ENCODE assay signal across 1 cellular context in genomic region chr2:178112202-178113152, GRCh38.
TF ChIP-seq lines count a peak whose summit lies in the region.

TSS of gene RBM45 (plus strand) at chr2:178112437. CDS start at chr2:178112547, 110 bp downstream.

TF ChIP-seq in GM12878, 131 proteins besides CTCF, POLR2A, EP300 and RAD21 (continued from another document and continues in another):
- no peak for TF ChIP-seq CUX1 (IDR thresholded peaks at IDR 0.05; ENCODE audit: insufficient replicate concordance, low read depth, low read length)
- peak; percentile 91 for TF ChIP-seq ELK1 (IDR thresholded peaks at IDR 0.05; ENCODE audit: low read depth, low read length)
- no peak for TF ChIP-seq MTA3 (IDR thresholded peaks at IDR 0.05; ENCODE audit: borderline replicate concordance, low read length)
- TF ChIP-seq HCFC1 (IDR thresholded peaks at IDR 0.05; ENCODE audit: low read length), result peak; percentile 68
- TF ChIP-seq BRCA1 (IDR thresholded peaks at IDR 0.05; ENCODE audit: low read depth, low read length), result 0 out of 2 replicates have a peak, but pooled peaks have one; percentile 30
- no peak for TF ChIP-seq HDGF (IDR thresholded peaks at IDR 0.05)
- TF ChIP-seq BCLAF1 (IDR thresholded peaks at IDR 0.05), result no peak
- 0 out of 2 replicates have a peak, but pooled peaks have one; percentile 25 for TF ChIP-seq CBFB (IDR thresholded peaks at IDR 0.05; ENCODE audit: low read depth)
- peak; percentile 91; the same call in 1 of the 2 replicates for TF ChIP-seq RCOR1 (conservative IDR thresholded peaks at IDR 0.05; ENCODE audit: low read depth, low read length)
- no peak for TF ChIP-seq MEF2A (IDR thresholded peaks at IDR 0.05; ENCODE audit: insufficient read depth, low read depth, low read length)
- peak; percentile 89 for TF ChIP-seq NKRF (conservative IDR thresholded peaks at IDR 0.05)
- TF ChIP-seq NRF1 (conservative IDR thresholded peaks at IDR 0.05; ENCODE audit: low read depth, low read length), result 0 out of 2 replicates have a peak, but pooled peaks have one; percentile 18
- no peak for TF ChIP-seq SUPT20H (IDR thresholded peaks at IDR 0.05; ENCODE audit: borderline replicate concordance, control insufficient read depth, low read depth, low read length)
- 0 out of 4 replicates have a peak, but pooled peaks of 1 of the 2 experiments have one; percentile 34 for TF ChIP-seq SRF (IDR thresholded peaks at IDR 0.05; ENCODE audit: low read depth in 2 of 2, low read length in 2 of 2)
- peak; percentile 34 for TF ChIP-seq SKIL (IDR thresholded peaks at IDR 0.05; ENCODE audit: low read depth, poor library complexity, severe bottlenecking)
- 0 out of 2 replicates have a peak, but pooled peaks have one; percentile 22 for TF ChIP-seq SREBF1 (IDR thresholded peaks at IDR 0.05; ENCODE audit: low read length)
- TF ChIP-seq ESRRA (IDR thresholded peaks at IDR 0.05; ENCODE audit: low read length), result peak; percentile 65; the same call in 1 of the 2 replicates
- TF ChIP-seq POLR2AphosphoS5 (IDR thresholded peaks at IDR 0.05; ENCODE audit: low read length), result peak; percentile 92
- no peak for TF ChIP-seq STAT3 (IDR thresholded peaks at IDR 0.05; ENCODE audit: low read depth, low read length)
- TF ChIP-seq HDAC2 (IDR thresholded peaks at IDR 0.05), result no peak
- TF ChIP-seq ZNF24 (IDR thresholded peaks at IDR 0.05), result 0 out of 2 replicates have a peak, but pooled peaks have one; percentile 28
- TF ChIP-seq DPF2 (IDR thresholded peaks at IDR 0.05), result 0 out of 2 replicates have a peak, but pooled peaks have one; percentile 44
- peak in 1 of 2 experiments; percentile 58; a peak in 1 of 4 replicates for TF ChIP-seq CEBPB (IDR thresholded peaks at IDR 0.05; ENCODE audit: borderline replicate concordance in 1 of 2, low read depth in 2 of 2, low read length in 2 of 2)
- TF ChIP-seq GABPA (IDR thresholded peaks at IDR 0.05; ENCODE audit: low read depth), result peak; percentile 85
- TF ChIP-seq TCF12 (IDR thresholded peaks at IDR 0.05; ENCODE audit: low read depth, low read length), result 0 out of 2 replicates have a peak, but pooled peaks have one; percentile 25
- 0 out of 2 replicates have a peak, but pooled peaks have one; percentile 67 for TF ChIP-seq TARDBP (IDR thresholded peaks at IDR 0.05; ENCODE audit: borderline replicate concordance)
- TF ChIP-seq MEF2B (IDR thresholded peaks at IDR 0.05; ENCODE audit: partially characterized antibody, poor library complexity, severe bottlenecking), result peak; percentile 25
- TF ChIP-seq CREB1 (IDR thresholded peaks at IDR 0.05; ENCODE audit: low read depth), result 0 out of 2 replicates have a peak, but pooled peaks have one; percentile 36
- TF ChIP-seq BACH1 (IDR thresholded peaks at IDR 0.05; ENCODE audit: borderline replicate concordance), result peak; percentile 34; the same call in 1 of the 2 replicates
- peak; percentile 95 for TF ChIP-seq SMARCA5 (IDR thresholded peaks at IDR 0.05)
- peak in 1 of 2 experiments; percentile 68; a peak in 1 of 3 replicates for TF ChIP-seq EGR1 (IDR thresholded peaks at IDR 0.05; ENCODE audit: borderline replicate concordance in 1 of 2, low read depth in 2 of 2, low read length in 2 of 2)
- TF ChIP-seq WRNIP1 (IDR thresholded peaks at IDR 0.05; ENCODE audit: borderline replicate concordance, low read depth, low read length), result peak; percentile 92; the same call in 1 of the 2 replicates
- TF ChIP-seq SREBF2 (IDR thresholded peaks at IDR 0.05; ENCODE audit: low read length), result 0 out of 2 replicates have a peak, but pooled peaks have one; percentile 24
- no peak; the same call in 1 of the 2 replicates for TF ChIP-seq RB1 (IDR thresholded peaks at IDR 0.05; ENCODE audit: borderline replicate concordance)
- no peak for TF ChIP-seq USF2 (IDR thresholded peaks at IDR 0.05; ENCODE audit: borderline replicate concordance, low read depth, low read length)
- TF ChIP-seq GATAD2B (conservative IDR thresholded peaks at IDR 0.05; ENCODE audit: low read depth), result peak; percentile 63; the same call in 1 of the 2 replicates
- TF ChIP-seq IRF4 (IDR thresholded peaks at IDR 0.05; ENCODE audit: low read depth, low read length), result 0 out of 2 replicates have a peak, but pooled peaks have one; percentile 41
- peak; percentile 33 to 53; a peak in 3 of 4 replicates for TF ChIP-seq IKZF2 (IDR thresholded peaks at IDR 0.05)
- TF ChIP-seq KAT2A (conservative IDR thresholded peaks at IDR 0.05; ENCODE audit: control insufficient read depth, low read depth, low read length), result no peak
- TF ChIP-seq YY1 (IDR thresholded peaks at IDR 0.05; ENCODE audit: low read depth, low read length), result peak; percentile 86
- TF ChIP-seq CREM (IDR thresholded peaks at IDR 0.05; ENCODE audit: low read depth), result peak; percentile 77
- peak; percentile 21; the same call in 1 of the 2 replicates for TF ChIP-seq EED (IDR thresholded peaks at IDR 0.05; ENCODE audit: low read depth)
- TF ChIP-seq SMAD5 (IDR thresholded peaks at IDR 0.05; ENCODE audit: low read depth), result peak; percentile 54; the same call in 1 of the 2 replicates
- TF ChIP-seq NBN (IDR thresholded peaks at IDR 0.05), result peak; percentile 69; the same call in 1 of the 2 replicates
- TF ChIP-seq ZBTB4 (CRISPR knock-in tag; IDR thresholded peaks at IDR 0.05), result no peak
- no peak for TF ChIP-seq ZBED1 (IDR thresholded peaks at IDR 0.05; ENCODE audit: borderline replicate concordance)
- TF ChIP-seq POLR2AphosphoS2 (IDR thresholded peaks at IDR 0.05; ENCODE audit: low read depth, low read length), result peak; percentile 69; the same call in 1 of the 2 replicates
- TF ChIP-seq POU2F2 (IDR thresholded peaks at IDR 0.05; ENCODE audit: borderline replicate concordance, low read depth, low read length), result peak; percentile 39; the same call in 1 of the 3 replicates
